10 cellular contexts compared by ENCODE assay signal in the genomic region with DNA sequence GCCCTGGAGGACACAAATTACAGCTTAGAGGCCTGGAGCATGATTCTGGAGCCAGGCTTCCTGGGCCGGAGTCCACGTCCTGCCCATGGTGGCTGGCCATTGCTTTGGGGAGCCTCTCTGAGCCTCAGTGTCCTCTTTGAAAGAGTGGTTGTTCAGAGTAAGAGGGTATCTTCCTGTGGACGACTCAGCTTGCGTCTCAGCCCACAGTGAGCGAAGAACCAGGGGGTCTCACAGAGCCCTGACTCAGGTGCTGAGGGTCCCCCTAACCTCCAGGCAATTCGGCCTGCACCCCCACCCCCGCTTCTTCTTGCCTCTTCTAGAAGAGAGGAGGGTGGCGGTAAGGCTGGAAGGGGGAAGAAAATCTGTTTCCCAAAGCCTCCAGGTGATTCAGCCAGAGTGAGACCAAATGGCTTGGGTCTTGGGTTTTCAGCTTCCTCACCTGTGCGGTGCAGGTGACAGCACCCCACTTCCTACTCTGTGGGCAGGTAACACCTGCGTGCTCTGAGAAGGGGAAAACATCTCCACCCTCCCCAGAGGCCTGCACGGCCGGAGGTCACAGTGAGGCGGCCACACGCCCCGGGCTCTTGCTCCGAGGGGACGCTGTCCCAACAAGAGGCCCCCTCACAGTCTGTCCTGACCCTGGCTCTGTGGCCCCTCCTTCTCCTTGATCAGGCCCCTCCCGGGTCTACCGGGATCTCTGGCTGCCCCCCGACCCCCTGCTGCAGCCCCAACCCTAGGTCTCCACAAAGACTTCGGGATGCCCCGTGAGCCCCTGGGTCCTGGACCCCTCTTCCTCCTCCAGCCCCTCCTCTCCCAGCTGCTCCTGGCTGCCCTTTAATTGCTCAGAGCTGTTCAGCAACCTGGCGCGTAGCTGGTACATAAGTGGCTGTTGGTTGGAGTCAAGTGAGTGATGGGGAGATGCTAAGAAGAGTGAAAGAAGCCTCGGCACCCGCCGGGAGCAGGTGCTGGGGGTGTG.
DNase-seq lines count a peak whose midpoint lies in the region; ATAC-seq and TF ChIP-seq lines count a peak whose summit lies in the region.
"Had no signal": no experiment of that assay in that cellular context is flagged by ENCODE, and none has a peak within 500 bp of the region (broad histone marks: within the 10 kb centered on the region; RNA-seq: fewer than 3 reads in every experiment).

No MANE protein-coding gene starts in this region.

- no peaks in the 10 kb centered on the region for H3K36me3 ChIP-seq in mucosa of descending colon (ENCODE audit: low read depth)
- H3K36me3 ChIP-seq in aorta (ENCODE audit: control insufficient read depth in 1 of 2, insufficient read depth in 2 of 2, low read length in 1 of 2): no peaks in the 10 kb centered on the region

- H3K27ac Mint-ChIP-seq in activated naive CD4-positive, alpha-beta T cell treated with anti-CD3 and anti-CD28 coated beads, Interleukin-2, amount 10 ng/mL, durations not matched to agents 7 days and 5 days: peak overlapping the region; percentile 96

- peak overlapping the region; percentile 73 for H3K4me3 Mint-ChIP-seq in activated naive CD4-positive, alpha-beta T cell treated with anti-CD3 and anti-CD28 coated beads, Interleukin-2, amount 10 ng/mL, durations not matched to agents 7 days and 5 days

- H3K4me1 Mint-ChIP-seq in activated naive CD4-positive, alpha-beta T cell treated with anti-CD3 and anti-CD28 coated beads, Interleukin-2, amount 10 ng/mL, durations not matched to agents 7 days and 5 days: peaks cover 55% of the 10 kb centered on the region

- H3K9me3 ChIP-seq in mucosa of descending colon (no peaks in the 10 kb centered on the region), aorta (ENCODE audit: control insufficient read depth, low read length) (no peaks in the 10 kb centered on the region)

- no peak for ATAC-seq in mucosa of descending colon
- ATAC-seq in aorta (ENCODE audit: low FRiP score): no peak

- peak overlapping the region; percentile 75 for H3K27ac ChIP-seq in adipose tissue (ENCODE audit: low read depth, low read length)
- H3K27ac ChIP-seq in aorta (ENCODE audit: low read depth in 1 of 2, low read length in 2 of 2): no peak overlapping the region

- intact Hi-C loops in mucosa of descending colon (cut with DNase I, micrococcal nuclease): no loop called here
- intact Hi-C loops in aorta (cut with DNase I): no loop called here

- H3K4me1 ChIP-seq in mucosa of descending colon (ENCODE audit: low read depth) (peaks cover 4% of the 10 kb centered on the region), aorta (ENCODE audit: control insufficient read depth in 1 of 2, insufficient read depth in 2 of 2, low read length in 2 of 2) (no peaks in the 10 kb centered on the region)

- no peak for TF ChIP-seq CTCF in mucosa of descending colon (IDR thresholded peaks at IDR 0.05)

- 81 to 85% (median 83%) methylated on average over 26 to 27 of the region's 27 CpGs for WGBS in adipose tissue, 3 donors
- WGBS in aorta, 2 donors: 92 to 94% methylated on average over 27 of the region's 27 CpGs

- CTCF ChIA-PET in activated naive CD4-positive, alpha-beta T cell treated with anti-CD3 and anti-CD28 coated beads, Interleukin-2, amount 10 ng/mL, durations not matched to agents 7 days and 5 days (lab: Charles Lee): interaction anchor here (0.6 to 1.4 kb wide), 3 partner anchors 11 to 417 kb away, joined by 3 to 4 read pairs (median 3); no protein-coding TSS in a partner anchor

- peaks cover 48% of the 10 kb centered on the region for H3K27me3 Mint-ChIP-seq in activated naive CD4-positive, alpha-beta T cell treated with anti-CD3 and anti-CD28 coated beads, Interleukin-2, amount 10 ng/mL, durations not matched to agents 7 days and 5 days

- H3K4me3 ChIP-seq in mucosa of descending colon (no peak overlapping the region), aorta (ENCODE audit: low read length in 2 of 2) (no peak overlapping the region)

- H3K27me3 ChIP-seq in aorta (ENCODE audit: control insufficient read depth in 1 of 2, insufficient read depth in 2 of 2, low read length in 1 of 2): no peaks in the 10 kb centered on the region

- H3K36me3 Mint-ChIP-seq in activated naive CD4-positive, alpha-beta T cell treated with anti-CD3 and anti-CD28 coated beads, Interleukin-2, amount 10 ng/mL, durations not matched to agents 7 days and 5 days: no peaks in the 10 kb centered on the region

- H3K9me3 Mint-ChIP-seq in activated naive CD4-positive, alpha-beta T cell treated with anti-CD3 and anti-CD28 coated beads, Interleukin-2, amount 10 ng/mL, durations not matched to agents 7 days and 5 days: no peaks in the 10 kb centered on the region

- DNase-seq in activated naive CD4-positive, alpha-beta T cell treated with anti-CD3 and anti-CD28 coated beads, Interleukin-2, amount 10 ng/mL, durations not matched to agents 7 days and 5 days: peak; percentile 38
- no peak for DNase-seq in activated naive CD4-positive, alpha-beta T cell (lab: John Stamatoyannopoulos, UW)
- DNase-seq in mucosa of descending colon: peak in 2 of 3 donors; percentile 21 to 51
- peak; percentile 53 to 73 for DNase-seq in aorta
- DNase-seq in stimulated activated CD4-positive, alpha-beta T cell treated with anti-CD3 and anti-CD28 coated beads, Interleukin-1b, Interleukin-23, amount 100 ng/mL, for 48 hours: no peak
- DNase-seq in GOT3 (lab: John Stamatoyannopoulos, UW): no peak
- DNase-seq in NCI-H1092 treated with DMSO at 0.1 percent for 48 hours (lab: John Stamatoyannopoulos, UW): no peak
- DNase-seq: DND-41, NCI-H2029 had no signal

Comparison
In these comparisons a context has a peak if more than half of its experiments do, and no peak if none do; other contexts are left out.
1. DNase-seq: peak in activated naive CD4-positive, alpha-beta T cell treated with anti-CD3 and anti-CD28 coated beads, Interleukin-2, amount 10 ng/mL, durations not matched to agents 7 days and 5 days (single experiment), mucosa of descending colon (2 of 3) and aorta (2 of 2); none in activated naive CD4-positive, alpha-beta T cell (0 of 4), stimulated activated CD4-positive, alpha-beta T cell treated with anti-CD3 and anti-CD28 coated beads, Interleukin-1b, Interleukin-23, amount 100 ng/mL, for 48 hours (single experiment), GOT3 (single experiment) and NCI-H1092 treated with DMSO at 0.1 percent for 48 hours (single experiment).